In the genomic region with DNA sequence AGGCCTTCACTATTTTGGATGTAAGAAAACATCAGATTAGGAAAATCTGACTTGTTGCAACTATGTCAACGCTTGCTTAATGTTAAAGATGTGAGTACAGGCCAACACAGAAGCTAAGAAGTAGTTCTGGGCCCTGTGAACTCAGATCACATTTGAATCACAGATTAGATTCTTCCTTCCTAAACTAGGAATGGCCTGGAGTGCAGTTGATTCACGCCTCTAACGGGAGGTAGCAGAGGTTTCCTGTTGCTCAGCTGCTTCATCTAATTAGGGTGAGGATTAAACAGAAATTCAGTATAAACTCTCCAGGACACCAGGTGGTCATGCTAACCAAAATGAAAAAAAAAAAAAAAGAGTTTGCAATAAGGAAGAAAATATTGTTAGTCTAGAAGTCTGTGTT, we compare ENCODE assay signal across 19 cellular contexts.
"Had no signal": no experiment of that assay in that cellular context is flagged by ENCODE, and none has a peak within 500 bp of the region (broad histone marks: within the 10 kb centered on the region; RNA-seq: fewer than 3 reads in every experiment).

No MANE protein-coding gene starts in this region.

- H3K36me3 Mint-ChIP-seq: naive thymus-derived CD8-positive, alpha-beta T cell had no signal

- H3K4me1 ChIP-seq: gastroesophageal sphincter, left lung, right lobe of liver, transverse colon, vagina had no signal

- H3K4me3 ChIP-seq: dorsolateral prefrontal cortex, gastroesophageal sphincter, left lung, right lobe of liver, smooth muscle cell, transverse colon, vagina had no signal

- H3K27ac Mint-ChIP-seq: activated CD4-positive, alpha-beta T cell treated with anti-CD3 and anti-CD28 coated beads, Interleukin-2, amount 10 ng/mL, durations not matched to agents 7 days and 5 days; activated T-helper 17 cell treated with anti-CD3 and anti-CD28 coated beads, Interleukin-2, amount 50 U/mL, for 72 hours; naive thymus-derived CD8-positive, alpha-beta T cell had no signal

- H3K27ac ChIP-seq: dorsolateral prefrontal cortex, gastroesophageal sphincter, left lung, right lobe of liver, transverse colon, vagina had no signal

- H3K27me3 Mint-ChIP-seq: activated CD4-positive, alpha-beta T cell treated with anti-CD3 and anti-CD28 coated beads, Interleukin-2, amount 10 ng/mL, durations not matched to agents 7 days and 5 days; activated T-helper 17 cell treated with anti-CD3 and anti-CD28 coated beads, Interleukin-2, amount 50 U/mL, for 72 hours; naive thymus-derived CD8-positive, alpha-beta T cell had no signal

- H3K4me3 Mint-ChIP-seq: activated CD4-positive, alpha-beta T cell treated with anti-CD3 and anti-CD28 coated beads, Interleukin-2, amount 10 ng/mL, durations not matched to agents 7 days and 5 days; activated T-helper 17 cell treated with anti-CD3 and anti-CD28 coated beads, Interleukin-2, amount 50 U/mL, for 72 hours; naive thymus-derived CD8-positive, alpha-beta T cell had no signal

- H3K9me3 ChIP-seq: gastroesophageal sphincter, right lobe of liver, transverse colon, vagina had no signal

- DNase-seq: activated CD4-positive, alpha-beta T cell treated with anti-CD3 and anti-CD28 coated beads, Interleukin-2, amount 10 ng/mL, durations not matched to agents 7 days and 5 days; activated naive CD4-positive, alpha-beta T cell treated with Interleukin-2 at 50 U/mL for 16 hours; aorta; dorsolateral prefrontal cortex; erythroblast; kidney; left lung; naive thymus-derived CD8-positive, alpha-beta T cell; posterior cingulate gyrus; right lobe of liver; stimulated activated CD4-positive, alpha-beta T cell treated with anti-CD3 and anti-CD28 coated beads, Interleukin-4, amount 100 ng/mL, for 4 hours; stimulated activated CD8-positive, alpha-beta memory T cell treated with anti-CD3 and anti-CD28 coated beads, Interleukin-4, amount 100 ng/mL, for 48 hours; stimulated activated naive CD4-positive, alpha-beta T cell treated with Interleukin-2 at 50 U/mL for 16 hours; substantia nigra; transverse colon had no signal

- H3K27me3 ChIP-seq: dorsolateral prefrontal cortex, gastroesophageal sphincter, left lung, right lobe of liver, transverse colon, vagina had no signal

- H3K4me1 Mint-ChIP-seq: activated CD4-positive, alpha-beta T cell treated with anti-CD3 and anti-CD28 coated beads, Interleukin-2, amount 10 ng/mL, durations not matched to agents 7 days and 5 days; activated T-helper 17 cell treated with anti-CD3 and anti-CD28 coated beads, Interleukin-2, amount 50 U/mL, for 72 hours; naive thymus-derived CD8-positive, alpha-beta T cell had no signal

- H3K36me3 ChIP-seq: gastroesophageal sphincter, left lung, right lobe of liver, transverse colon, vagina had no signal
